21 cellular contexts compared by ENCODE assay signal in the genomic region with DNA sequence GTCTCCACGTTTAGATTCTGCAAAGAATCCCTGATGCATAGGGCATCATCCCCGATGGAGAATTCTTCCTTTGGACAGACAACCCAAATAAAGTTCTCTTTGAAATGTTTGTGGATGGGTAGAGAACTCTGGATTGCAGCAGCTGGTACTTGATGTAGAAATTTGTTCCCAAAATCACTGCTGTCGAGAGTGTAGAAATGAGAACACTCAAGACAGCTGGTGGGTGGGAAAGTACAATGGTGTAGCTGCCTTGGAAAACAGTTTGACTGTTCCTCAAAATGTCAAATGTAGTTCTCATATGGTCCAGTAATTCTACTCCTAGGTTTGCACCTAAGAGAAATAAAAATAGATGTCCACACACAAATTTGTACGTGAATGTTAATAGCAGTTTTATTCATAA.
"Had no signal": no experiment of that assay in that cellular context is flagged by ENCODE, and none has a peak within 500 bp of the region (broad histone marks: within the 10 kb centered on the region; RNA-seq: fewer than 3 reads in every experiment).

No MANE protein-coding gene starts in this region.

- H3K36me3 ChIP-seq: adrenal gland, MG63 had no signal

- H3K27me3 Mint-ChIP-seq: activated CD4-positive, alpha-beta T cell treated with anti-CD3 and anti-CD28 coated beads for 36 hours; activated naive CD8-positive, alpha-beta T cell treated with anti-CD3 and anti-CD28 coated beads, Interleukin-2, amount 10 ng/mL, durations not matched to agents 7 days and 5 days; T-helper 17 cell had no signal

- H3K36me3 Mint-ChIP-seq: activated naive CD8-positive, alpha-beta T cell treated with anti-CD3 and anti-CD28 coated beads, Interleukin-2, amount 10 ng/mL, durations not matched to agents 7 days and 5 days had no signal

- DNase-seq: activated CD4-positive, alpha-beta memory T cell treated with anti-CD3 and anti-CD28 coated beads, Interleukin-2, amount 10 ng/mL, durations not matched to agents 7 days and 5 days; activated CD4-positive, alpha-beta T cell treated with anti-CD3 and anti-CD28 coated beads for 36 hours; activated CD4-positive, alpha-beta T cell treated with anti-CD3 and anti-CD28 coated beads, Interleukin-2, amount 50 U/mL, for 1 hour; activated naive CD4-positive, alpha-beta T cell treated with anti-CD3 and anti-CD28 coated beads, Interleukin-2, amount 50 U/mL, for 16 hours; activated naive CD8-positive, alpha-beta T cell treated with anti-CD3 and anti-CD28 coated beads, Interleukin-2, amount 10 ng/mL, durations not matched to agents 7 days and 5 days; activated T-cell treated with anti-CD3 and anti-CD28 coated beads, Interleukin-2, amount 50 U/mL, for 1 hour; adrenal gland; KG1; MG63; MV-4-11; NCI-H1092 treated with DMSO at 0.1 percent for 48 hours; NCI-H1436; NCI-H1694 treated with DMSO at 0.1 percent for 48 hours; NCI-H2029 treated with DMSO at 0.1 percent for 48 hours; NCI-H345; NCI-H510A; NCI-H526 treated with DMSO at 0.1 percent for 48 hours; NCI-H82; SIG-M5; T-helper 17 cell; T-helper 9 cell had no signal

- H3K4me3 Mint-ChIP-seq: activated CD4-positive, alpha-beta memory T cell treated with anti-CD3 and anti-CD28 coated beads, Interleukin-2, amount 10 ng/mL, durations not matched to agents 7 days and 5 days; activated CD4-positive, alpha-beta T cell treated with anti-CD3 and anti-CD28 coated beads for 36 hours; activated naive CD8-positive, alpha-beta T cell treated with anti-CD3 and anti-CD28 coated beads, Interleukin-2, amount 10 ng/mL, durations not matched to agents 7 days and 5 days; T-helper 17 cell had no signal

- H3K27me3 ChIP-seq: adrenal gland, MG63 had no signal

- H3K4me1 ChIP-seq: adrenal gland had no signal

- H3K27ac Mint-ChIP-seq: activated CD4-positive, alpha-beta memory T cell treated with anti-CD3 and anti-CD28 coated beads, Interleukin-2, amount 10 ng/mL, durations not matched to agents 7 days and 5 days; activated CD4-positive, alpha-beta T cell treated with anti-CD3 and anti-CD28 coated beads for 36 hours; activated naive CD8-positive, alpha-beta T cell treated with anti-CD3 and anti-CD28 coated beads, Interleukin-2, amount 10 ng/mL, durations not matched to agents 7 days and 5 days; T-helper 17 cell had no signal

- ATAC-seq: activated CD4-positive, alpha-beta T cell treated with anti-CD3 and anti-CD28 coated beads for 36 hours; T-helper 17 cell had no signal

- H3K4me1 Mint-ChIP-seq: activated CD4-positive, alpha-beta memory T cell treated with anti-CD3 and anti-CD28 coated beads, Interleukin-2, amount 10 ng/mL, durations not matched to agents 7 days and 5 days; activated CD4-positive, alpha-beta T cell treated with anti-CD3 and anti-CD28 coated beads for 36 hours; activated naive CD8-positive, alpha-beta T cell treated with anti-CD3 and anti-CD28 coated beads, Interleukin-2, amount 10 ng/mL, durations not matched to agents 7 days and 5 days; T-helper 17 cell had no signal

- H3K9me3 ChIP-seq: adrenal gland, MG63 had no signal

- H3K27ac ChIP-seq: adrenal gland had no signal

- H3K4me3 ChIP-seq: adrenal gland, MG63 had no signal

- H3K9me3 Mint-ChIP-seq: activated CD4-positive, alpha-beta memory T cell treated with anti-CD3 and anti-CD28 coated beads, Interleukin-2, amount 10 ng/mL, durations not matched to agents 7 days and 5 days had no signal
